Comparison of ENCODE assay signal across 34 cellular contexts in genomic region chr21:30717105-30717504, GRCh38. TPM values are rescaled to one million over a fixed set of nuclear protein-coding genes. Genes with fewer than 3 reads are reported as not detected.
DNase-seq lines count a peak whose midpoint lies in the region; ATAC-seq and TF ChIP-seq lines count a peak whose summit lies in the region.
"Had no signal": no experiment of that assay in that cellular context is flagged by ENCODE, and none has a peak within 500 bp of the region (broad histone marks: within the 10 kb centered on the region; RNA-seq: fewer than 3 reads in every experiment).

No MANE protein-coding gene starts in this region.

- intact Hi-C loops in activated T-helper 2 cell treated with anti-CD3 and anti-CD28 coated beads, Interferon-gamma antibody, Interleukin-2, Interleukin-4, amounts not matched to agents 10 μg/mL and 5 μg/mL and 100 μg/mL, durations not matched to agents 14 hours and 24 hours and 36 hours (cut with micrococcal nuclease), result loop anchor here (5.0 to 10.0 kb wide), 4 partner anchors 360 to 1942 kb away; partner anchors contain the start of gene CCT8

- H3K79me2 ChIP-seq in osteoblast (ENCODE audit: insufficient read depth, low read length), result no peaks in the 10 kb centered on the region
- H3K79me2 ChIP-seq: parathyroid adenoma had no signal

- H2BK120ac ChIP-seq in mesenchymal stem cell (ENCODE audit: low read depth, low read length), result no peak overlapping the region

- no peak for DNase-seq in activated T-cell treated with anti-CD3 and anti-CD28 coated beads, Interleukin-2, amount 50 U/mL, for 72 hours
- DNase-seq in activated T-cell treated with anti-CD3 and anti-CD28 coated beads, Interleukin-2, amount 50 U/mL, for 4 hours, result no peak
- DNase-seq in RWPE2 (ENCODE audit: low spot score) (no peak), osteoblast (ENCODE audit: insufficient read length, low spot score, missing footprints) (peak; percentile 10), mesenchymal stem cell (no peak), HAP-1 (ENCODE audit: low spot score in 2 of 2) (no peak)
- DNase-seq in activated T-helper 2 cell treated with anti-CD3 and anti-CD28 coated beads, Interferon-gamma antibody, Interleukin-2, Interleukin-4, amounts not matched to agents 10 μg/mL and 5 μg/mL and 100 μg/mL, durations not matched to agents 14 hours and 24 hours and 36 hours (ENCODE audit: low spot score), result no peak
- no peak for DNase-seq in stimulated activated naive CD4-positive, alpha-beta T cell (lab: John Stamatoyannopoulos, UW)
- DNase-seq: activated CD4-positive, CD25-positive, alpha-beta regulatory T cell; activated naive CD4-positive, alpha-beta T cell treated with anti-CD3 and anti-CD28 coated beads, Interleukin-2, amount 10 ng/mL, durations not matched to agents 7 days and 5 days; activated T-cell treated with anti-CD3 and anti-CD28 coated beads for 4 hours; caudate nucleus; CD4-positive, alpha-beta memory T cell; cortex of kidney; DND-41; effector memory CD4-positive, alpha-beta T cell; KG1; left lung; NCI-H1417; NCI-H2029 treated with DMSO at 0.1 percent for 48 hours; NCI-H526; retina; SHP77; stimulated activated naive B cell treated with anti-CD40 and anti-IgM and Interleukin-4, amounts not matched to agents 10 μg/mL and 1 μg/mL and 100 μg/mL, for 72 hours; SW 1271; testis had no signal

- H2BK12ac ChIP-seq in mesenchymal stem cell (ENCODE audit: low read length in 2 of 2), result no peak overlapping the region

- H2BK15ac ChIP-seq in mesenchymal stem cell (ENCODE audit: low read depth, poor library complexity, severe bottlenecking), result no peak overlapping the region

- peaks cover 30% of the 10 kb centered on the region for H3K4me1 ChIP-seq in RWPE2 (ENCODE audit: insufficient read depth, poor library complexity, severe bottlenecking)
- no peaks in the 10 kb centered on the region for H3K4me1 ChIP-seq in osteoblast (ENCODE audit: insufficient read depth, low read length)
- no peaks in the 10 kb centered on the region for H3K4me1 ChIP-seq in mesenchymal stem cell (ENCODE audit: control insufficient read depth, insufficient read depth, low read depth, low read length)
- H3K4me1 ChIP-seq in HAP-1, result no peaks in the 10 kb centered on the region
- H3K4me1 ChIP-seq: ascending aorta, left lung, neural progenitor cell, parathyroid adenoma, testis, vagina had no signal

- H3K36me3 Mint-ChIP-seq in activated T-cell treated with anti-CD3 and anti-CD28 coated beads, Interleukin-2, amount 50 U/mL, for 72 hours (ENCODE audit: insufficient read depth in 2 of 2), result peaks cover 3 to 8% of the 10 kb centered on the region in 2 donors
- H3K36me3 Mint-ChIP-seq in activated T-cell treated with anti-CD3 and anti-CD28 coated beads, Interleukin-2, amount 50 U/mL, for 4 hours (ENCODE audit: insufficient read depth), result no peaks in the 10 kb centered on the region
- peaks cover 43% of the 10 kb centered on the region for H3K36me3 Mint-ChIP-seq in activated T-helper 2 cell treated with anti-CD3 and anti-CD28 coated beads, Interferon-gamma antibody, Interleukin-2, Interleukin-4, amounts not matched to agents 10 μg/mL and 5 μg/mL and 100 μg/mL, durations not matched to agents 14 hours and 24 hours and 36 hours (ENCODE audit: low read depth)
- H3K36me3 Mint-ChIP-seq: activated naive CD4-positive, alpha-beta T cell treated with anti-CD3 and anti-CD28 coated beads, Interleukin-2, amount 10 ng/mL, durations not matched to agents 7 days and 5 days; CD4-positive, alpha-beta memory T cell; neural progenitor cell; stimulated activated naive B cell treated with anti-CD40 and anti-IgM and Interleukin-4, amounts not matched to agents 10 μg/mL and 1 μg/mL and 100 μg/mL, for 72 hours had no signal

- no peaks in the 10 kb centered on the region for H3K27me3 Mint-ChIP-seq in activated T-cell treated with anti-CD3 and anti-CD28 coated beads, Interleukin-2, amount 50 U/mL, for 72 hours (ENCODE audit: low read depth)
- no peaks in the 10 kb centered on the region for H3K27me3 Mint-ChIP-seq in activated T-cell treated with anti-CD3 and anti-CD28 coated beads, Interleukin-2, amount 50 U/mL, for 4 hours (ENCODE audit: low read depth)
- no peaks in the 10 kb centered on the region for H3K27me3 Mint-ChIP-seq in activated T-helper 2 cell treated with anti-CD3 and anti-CD28 coated beads, Interferon-gamma antibody, Interleukin-2, Interleukin-4, amounts not matched to agents 10 μg/mL and 5 μg/mL and 100 μg/mL, durations not matched to agents 14 hours and 24 hours and 36 hours (ENCODE audit: low read depth)
- H3K27me3 Mint-ChIP-seq: activated naive CD4-positive, alpha-beta T cell treated with anti-CD3 and anti-CD28 coated beads, Interleukin-2, amount 10 ng/mL, durations not matched to agents 7 days and 5 days; CD4-positive, alpha-beta memory T cell; stimulated activated naive B cell treated with anti-CD40 and anti-IgM and Interleukin-4, amounts not matched to agents 10 μg/mL and 1 μg/mL and 100 μg/mL, for 72 hours had no signal

- H4K91ac ChIP-seq in mesenchymal stem cell (ENCODE audit: low read length), result no peak overlapping the region

- H3K18ac ChIP-seq in mesenchymal stem cell (ENCODE audit: low read depth in 1 of 2, low read length in 2 of 2), result no peak overlapping the region

- no peaks in the 10 kb centered on the region for H3K27me3 ChIP-seq in RWPE2 (ENCODE audit: insufficient read depth, poor library complexity, severe bottlenecking)
- no peaks in the 10 kb centered on the region for H3K27me3 ChIP-seq in osteoblast (ENCODE audit: insufficient read depth, low read length)
- H3K27me3 ChIP-seq in mesenchymal stem cell (ENCODE audit: control insufficient read depth in 1 of 2, insufficient read depth in 1 of 2, low read length in 2 of 2), result no peaks in the 10 kb centered on the region
- no peaks in the 10 kb centered on the region for H3K27me3 ChIP-seq in HAP-1 (ENCODE audit: low read depth)
- H3K27me3 ChIP-seq: ascending aorta, left lung, neural progenitor cell, testis, vagina had no signal

- H3K4me1 Mint-ChIP-seq in activated T-cell treated with anti-CD3 and anti-CD28 coated beads, Interleukin-2, amount 50 U/mL, for 72 hours (ENCODE audit: low read depth), result peaks cover 30% of the 10 kb centered on the region
- H3K4me1 Mint-ChIP-seq in activated T-cell treated with anti-CD3 and anti-CD28 coated beads, Interleukin-2, amount 50 U/mL, for 4 hours (ENCODE audit: low read depth), result peaks cover 22% of the 10 kb centered on the region
- peaks cover 36% of the 10 kb centered on the region for H3K4me1 Mint-ChIP-seq in activated T-helper 2 cell treated with anti-CD3 and anti-CD28 coated beads, Interferon-gamma antibody, Interleukin-2, Interleukin-4, amounts not matched to agents 10 μg/mL and 5 μg/mL and 100 μg/mL, durations not matched to agents 14 hours and 24 hours and 36 hours (ENCODE audit: low read depth)
- H3K4me1 Mint-ChIP-seq: neural progenitor cell; stimulated activated naive B cell treated with anti-CD40 and anti-IgM and Interleukin-4, amounts not matched to agents 10 μg/mL and 1 μg/mL and 100 μg/mL, for 72 hours had no signal

- H3K23ac ChIP-seq in mesenchymal stem cell (ENCODE audit: low read length in 2 of 2), result no peak overlapping the region

- no peak overlapping the region for H3K14ac ChIP-seq in mesenchymal stem cell (ENCODE audit: low read length in 2 of 2)

- in situ Hi-C loops in HAP-1 (cut with MboI; ENCODE audit: low sequenced_read_pairs), result no loop called here

- no peak overlapping the region for H3K4me3 ChIP-seq in RWPE2 (ENCODE audit: severe bottlenecking)
- no peak overlapping the region for H3K4me3 ChIP-seq in osteoblast (ENCODE audit: insufficient read depth, low read length)
- H3K4me3 ChIP-seq in mesenchymal stem cell (ENCODE audit: insufficient read depth in 1 of 2, low read depth in 1 of 2, low read length in 2 of 2), result no peak overlapping the region
- H3K4me3 ChIP-seq in HAP-1, result no peak overlapping the region
- H3K4me3 ChIP-seq: ascending aorta, left lung, neural progenitor cell, skin epidermis, testis, vagina had no signal

- H4K20me1 ChIP-seq in osteoblast (ENCODE audit: insufficient read depth, low read length), result no peaks in the 10 kb centered on the region

- H3K9ac ChIP-seq in mesenchymal stem cell (ENCODE audit: low read length), result no peak overlapping the region
- H3K9ac ChIP-seq: neural progenitor cell, parathyroid adenoma had no signal

- H2AFZ ChIP-seq in osteoblast (ENCODE audit: low read length) (no peak overlapping the region), mesenchymal stem cell (ENCODE audit: low read depth, low read length) (no peak overlapping the region)
- H2AFZ ChIP-seq: neural progenitor cell, parathyroid adenoma had no signal

- no peak for TF ChIP-seq CTCF in RWPE2 (IDR thresholded peaks at IDR 0.05; ENCODE audit: poor library complexity, severe bottlenecking)
- no peak for TF ChIP-seq CTCF in osteoblast (IDR thresholded peaks at IDR 0.05; ENCODE audit: extremely low read depth, low read depth, low read length)

- H3K36me3 ChIP-seq in RWPE2 (ENCODE audit: low read depth) (no peaks in the 10 kb centered on the region), osteoblast (ENCODE audit: insufficient read depth, low read length) (no peaks in the 10 kb centered on the region), mesenchymal stem cell (ENCODE audit: control insufficient read depth in 1 of 2, insufficient read depth in 2 of 2, low read depth in 1 of 2, low read length in 2 of 2) (no peaks in the 10 kb centered on the region), HAP-1 (replicated peaks) (no peaks in the 10 kb centered on the region)
- H3K36me3 ChIP-seq: ascending aorta, left lung, neural progenitor cell, vagina had no signal

- H3K4me2 ChIP-seq in osteoblast (ENCODE audit: insufficient read depth, low read length), result no peak overlapping the region
- no peak overlapping the region for H3K4me2 ChIP-seq in mesenchymal stem cell (ENCODE audit: low read length, poor library complexity, severe bottlenecking)
- H3K4me2 ChIP-seq: neural progenitor cell had no signal

- H3K79me1 ChIP-seq in mesenchymal stem cell (replicated peaks; ENCODE audit: low read length, poor library complexity, severe bottlenecking), result no peaks in the 10 kb centered on the region

- H3K9me3 Mint-ChIP-seq in activated T-cell treated with anti-CD3 and anti-CD28 coated beads, Interleukin-2, amount 50 U/mL, for 72 hours, result peaks cover 6% of the 10 kb centered on the region in 2 donors
- peaks cover 5% of the 10 kb centered on the region for H3K9me3 Mint-ChIP-seq in activated T-cell treated with anti-CD3 and anti-CD28 coated beads, Interleukin-2, amount 50 U/mL, for 4 hours
- peaks cover 49% of the 10 kb centered on the region for H3K9me3 Mint-ChIP-seq in activated T-helper 2 cell treated with anti-CD3 and anti-CD28 coated beads, Interferon-gamma antibody, Interleukin-2, Interleukin-4, amounts not matched to agents 10 μg/mL and 5 μg/mL and 100 μg/mL, durations not matched to agents 14 hours and 24 hours and 36 hours
- H3K9me3 Mint-ChIP-seq: neural progenitor cell had no signal

- peak overlapping the region in 1 of 2 donors; percentile 2 for H3K4me3 Mint-ChIP-seq in activated T-cell treated with anti-CD3 and anti-CD28 coated beads, Interleukin-2, amount 50 U/mL, for 72 hours
- no peak overlapping the region for H3K4me3 Mint-ChIP-seq in activated T-cell treated with anti-CD3 and anti-CD28 coated beads, Interleukin-2, amount 50 U/mL, for 4 hours
- no peak overlapping the region for H3K4me3 Mint-ChIP-seq in activated T-helper 2 cell treated with anti-CD3 and anti-CD28 coated beads, Interferon-gamma antibody, Interleukin-2, Interleukin-4, amounts not matched to agents 10 μg/mL and 5 μg/mL and 100 μg/mL, durations not matched to agents 14 hours and 24 hours and 36 hours (ENCODE audit: low read depth)
- H3K4me3 Mint-ChIP-seq: activated naive CD4-positive, alpha-beta T cell treated with anti-CD3 and anti-CD28 coated beads, Interleukin-2, amount 10 ng/mL, durations not matched to agents 7 days and 5 days; neural progenitor cell; stimulated activated naive B cell treated with anti-CD40 and anti-IgM and Interleukin-4, amounts not matched to agents 10 μg/mL and 1 μg/mL and 100 μg/mL, for 72 hours had no signal

- no peaks in the 10 kb centered on the region for H3K9me3 ChIP-seq in RWPE2 (ENCODE audit: severe bottlenecking)
- H3K9me3 ChIP-seq in osteoblast (ENCODE audit: low read depth, low read length), result no peaks in the 10 kb centered on the region
- peaks cover 10% of the 10 kb centered on the region for H3K9me3 ChIP-seq in mesenchymal stem cell (ENCODE audit: control insufficient read depth, low read length)
- H3K9me3 ChIP-seq in HAP-1, result no peaks in the 10 kb centered on the region
- H3K9me3 ChIP-seq: ascending aorta, testis, vagina had no signal

- no peak overlapping the region for H4K8ac ChIP-seq in mesenchymal stem cell (ENCODE audit: low read length)

- H3K27ac Mint-ChIP-seq in activated T-cell treated with anti-CD3 and anti-CD28 coated beads, Interleukin-2, amount 50 U/mL, for 72 hours, result peak overlapping the region; percentile 9
- peak overlapping the region; percentile 86 for H3K27ac Mint-ChIP-seq in activated T-helper 2 cell treated with anti-CD3 and anti-CD28 coated beads, Interferon-gamma antibody, Interleukin-2, Interleukin-4, amounts not matched to agents 10 μg/mL and 5 μg/mL and 100 μg/mL, durations not matched to agents 14 hours and 24 hours and 36 hours
- H3K27ac Mint-ChIP-seq: activated naive CD4-positive, alpha-beta T cell treated with anti-CD3 and anti-CD28 coated beads, Interleukin-2, amount 10 ng/mL, durations not matched to agents 7 days and 5 days; neural progenitor cell; stimulated activated naive B cell treated with anti-CD40 and anti-IgM and Interleukin-4, amounts not matched to agents 10 μg/mL and 1 μg/mL and 100 μg/mL, for 72 hours had no signal

- no peak for ATAC-seq in activated T-cell treated with anti-CD3 and anti-CD28 coated beads, Interleukin-2, amount 50 U/mL, for 72 hours (replicated peaks in 1 of 2)
- ATAC-seq in activated T-cell treated with anti-CD3 and anti-CD28 coated beads, Interleukin-2, amount 50 U/mL, for 4 hours, result no peak
- no peak for ATAC-seq in RWPE2 (ENCODE audit: low read depth)
- ATAC-seq: left lung; stimulated activated naive B cell treated with anti-CD40 and anti-IgM and Interleukin-4, amounts not matched to agents 10 μg/mL and 1 μg/mL and 100 μg/mL, for 72 hours had no signal

- no peak overlapping the region for H2BK5ac ChIP-seq in mesenchymal stem cell (ENCODE audit: low read depth, low read length, poor library complexity, severe bottlenecking)

- WGBS in mesenchymal stem cell, result no CpG with 5 or more reads among the region's 2 CpGs

- peak overlapping the region; percentile 84 for H3K27ac ChIP-seq in RWPE2 (ENCODE audit: poor library complexity, severe bottlenecking)
- H3K27ac ChIP-seq in osteoblast (ENCODE audit: low read depth, low read length), result no peak overlapping the region
- H3K27ac ChIP-seq in mesenchymal stem cell (ENCODE audit: low read length, poor library complexity, severe bottlenecking), result no peak overlapping the region
- H3K27ac ChIP-seq: ascending aorta, left lung, neural progenitor cell, parathyroid adenoma, skin epidermis, testis, vagina had no signal

- no peak overlapping the region for H2AK5ac ChIP-seq in mesenchymal stem cell (ENCODE audit: low read length, severe bottlenecking)

- no peak overlapping the region for H3K4ac ChIP-seq in mesenchymal stem cell (ENCODE audit: low read depth in 1 of 2, low read length in 2 of 2)

RNA-seq across cellular contexts. Expression of gene KRTAP21-3, which starts 1.5 kb away (rescaled TPM):
- not detected for total RNA-seq in activated T-cell treated with anti-CD3 and anti-CD28 coated beads, Interleukin-2, amount 50 U/mL, for 72 hours
- total RNA-seq in activated T-cell treated with anti-CD3 and anti-CD28 coated beads, Interleukin-2, amount 50 U/mL, for 4 hours, result not detected
- not detected in 2 replicates for total RNA-seq in activated T-helper 2 cell treated with anti-CD3 and anti-CD28 coated beads, Interferon-gamma antibody, Interleukin-2, Interleukin-4, amounts not matched to agents 10 μg/mL and 5 μg/mL and 100 μg/mL, durations not matched to agents 14 hours and 24 hours and 36 hours
- total RNA-seq in osteoblast, result not detected in 2 replicates
- polyA plus RNA-seq in mesenchymal stem cell (2013, experiment 1 of 2), result not detected
- polyA plus RNA-seq in mesenchymal stem cell (2013, experiment 2 of 2), result not detected
- total RNA-seq: ascending aorta; CD4-positive, alpha-beta memory T cell; glomerular endothelial cell; left lung; mesenteric fat pad; myocyte; testis; vagina had no signal
- polyA plus RNA-seq: CD4-positive, alpha-beta memory T cell had no signal

RNA-seq across cellular contexts. Expression of gene KRTAP21-2, which starts 30.0 kb away (rescaled TPM):
- total RNA-seq in activated T-cell treated with anti-CD3 and anti-CD28 coated beads, Interleukin-2, amount 50 U/mL, for 72 hours, result not detected
- total RNA-seq in activated T-cell treated with anti-CD3 and anti-CD28 coated beads, Interleukin-2, amount 50 U/mL, for 4 hours, result not detected
- not detected in 2 replicates for total RNA-seq in activated T-helper 2 cell treated with anti-CD3 and anti-CD28 coated beads, Interferon-gamma antibody, Interleukin-2, Interleukin-4, amounts not matched to agents 10 μg/mL and 5 μg/mL and 100 μg/mL, durations not matched to agents 14 hours and 24 hours and 36 hours
- total RNA-seq in osteoblast, result not detected in 2 replicates
- polyA plus RNA-seq in mesenchymal stem cell (2013, experiment 1 of 2), result not detected
- polyA plus RNA-seq in mesenchymal stem cell (2013, experiment 2 of 2), result not detected
- total RNA-seq: ascending aorta; CD4-positive, alpha-beta memory T cell; glomerular endothelial cell; left lung; mesenteric fat pad; myocyte; vagina had no signal
- polyA plus RNA-seq: CD4-positive, alpha-beta memory T cell had no signal

RNA-seq across cellular contexts. Expression of gene KRTAP21-1, which starts 38.1 kb away (rescaled TPM):
- not detected for total RNA-seq in activated T-cell treated with anti-CD3 and anti-CD28 coated beads, Interleukin-2, amount 50 U/mL, for 72 hours
- total RNA-seq in activated T-cell treated with anti-CD3 and anti-CD28 coated beads, Interleukin-2, amount 50 U/mL, for 4 hours, result not detected
- total RNA-seq in activated T-helper 2 cell treated with anti-CD3 and anti-CD28 coated beads, Interferon-gamma antibody, Interleukin-2, Interleukin-4, amounts not matched to agents 10 μg/mL and 5 μg/mL and 100 μg/mL, durations not matched to agents 14 hours and 24 hours and 36 hours, result not detected in 2 replicates
- total RNA-seq in osteoblast, result not detected in 2 replicates
- polyA plus RNA-seq in mesenchymal stem cell (2013, experiment 1 of 2), result not detected
- not detected for polyA plus RNA-seq in mesenchymal stem cell (2013, experiment 2 of 2)
- total RNA-seq: ascending aorta; CD4-positive, alpha-beta memory T cell; glomerular endothelial cell; left lung; mesenteric fat pad; myocyte; testis; vagina had no signal
- polyA plus RNA-seq: CD4-positive, alpha-beta memory T cell had no signal
